ENCODE assay signal across 1 cellular context in the genomic region with DNA sequence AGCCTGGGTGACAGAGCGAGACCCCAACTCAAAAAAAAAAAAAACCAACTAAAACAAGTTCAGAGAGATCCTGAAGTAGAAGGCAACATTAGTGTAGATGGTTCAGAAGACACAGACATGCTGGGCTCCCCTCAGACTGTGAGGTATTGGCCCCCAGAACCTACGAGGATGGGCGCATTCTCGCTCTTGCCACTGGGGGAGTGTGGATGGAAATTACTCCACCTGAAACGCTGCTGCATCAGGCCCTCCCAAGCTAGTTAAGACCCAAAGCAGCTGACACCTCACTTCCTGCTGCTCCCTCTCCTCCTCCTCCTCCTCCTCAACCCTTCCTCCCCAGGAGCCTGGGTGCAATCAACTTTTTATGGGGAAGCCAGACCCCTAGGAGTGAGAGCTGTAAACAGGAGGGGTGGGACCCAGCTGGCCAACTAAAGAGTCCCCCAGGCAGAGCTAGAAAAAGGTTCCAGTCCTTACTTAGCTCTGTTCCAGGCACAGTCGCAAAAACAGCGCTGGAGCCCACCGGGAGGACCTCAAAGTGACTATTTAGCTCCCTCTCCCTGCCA.
TF ChIP-seq lines count a peak whose summit lies in the region.

No MANE protein-coding gene starts in this region.

TF ChIP-seq in SK-N-SH, 30 proteins besides CTCF, POLR2A, EP300 and RAD21 (continued from another document):
- TF ChIP-seq, protein P1, sequence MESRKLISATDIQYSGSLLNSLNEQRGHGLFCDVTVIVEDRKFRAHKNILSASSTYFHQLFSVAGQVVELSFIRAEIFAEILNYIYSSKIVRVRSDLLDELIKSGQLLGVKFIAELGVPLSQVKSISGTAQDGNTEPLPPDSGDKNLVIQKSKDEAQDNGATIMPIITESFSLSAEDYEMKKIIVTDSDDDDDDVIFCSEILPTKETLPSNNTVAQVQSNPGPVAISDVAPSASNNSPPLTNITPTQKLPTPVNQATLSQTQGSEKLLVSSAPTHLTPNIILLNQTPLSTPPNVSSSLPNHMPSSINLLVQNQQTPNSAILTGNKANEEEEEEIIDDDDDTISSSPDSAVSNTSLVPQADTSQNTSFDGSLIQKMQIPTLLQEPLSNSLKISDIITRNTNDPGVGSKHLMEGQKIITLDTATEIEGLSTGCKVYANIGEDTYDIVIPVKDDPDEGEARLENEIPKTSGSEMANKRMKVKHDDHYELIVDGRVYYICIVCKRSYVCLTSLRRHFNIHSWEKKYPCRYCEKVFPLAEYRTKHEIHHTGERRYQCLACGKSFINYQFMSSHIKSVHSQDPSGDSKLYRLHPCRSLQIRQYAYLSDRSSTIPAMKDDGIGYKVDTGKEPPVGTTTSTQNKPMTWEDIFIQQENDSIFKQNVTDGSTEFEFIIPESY (IDR thresholded peaks at IDR 0.05; ENCODE audit: borderline replicate concordance, low read depth) = no peak
TF ChIP-seq in SK-N-SH: peak in this region for 0.
